8 cellular contexts compared by ENCODE assay signal in genomic region chr19:18097217-18097992, GRCh38. TPM values are rescaled to one million over a fixed set of nuclear protein-coding genes. Genes with fewer than 3 reads are reported as not detected.
DNase-seq lines count a peak whose midpoint lies in the region; TF ChIP-seq lines count a peak whose summit lies in the region.

Gene MAST3, plus strand, starts transcription at chr19:18097778. Its CDS starts 15 bp downstream, at chr19:18097793.

- H4K20me1 ChIP-seq in neural progenitor cell (ENCODE audit: low read depth): no peaks in the 10 kb centered on the region

- no peaks in the 10 kb centered on the region for H3K9me3 Mint-ChIP-seq in neural progenitor cell

- no peaks in the 10 kb centered on the region for H3K36me3 ChIP-seq in neural progenitor cell
- H3K36me3 ChIP-seq in stomach smooth muscle (ENCODE audit: control insufficient read depth in 2 of 2, insufficient read depth in 2 of 2, low read length in 2 of 2): no peaks in the 10 kb centered on the region

- H3K9ac ChIP-seq in neural progenitor cell (no peak within 1 kb of the TSS), stomach smooth muscle (ENCODE audit: low read length in 2 of 2) (peak within 1 kb of the TSS in 1 of 2 donors; percentile 29)

- H3K4me1 ChIP-seq in neural progenitor cell: peaks cover 13% of the 10 kb centered on the region
- peaks cover 16% of the 10 kb centered on the region for H3K4me1 ChIP-seq in stomach smooth muscle (ENCODE audit: control insufficient read depth, insufficient read depth, low read length)

- no peaks in the 10 kb centered on the region for H3K27me3 ChIP-seq in HL-60 (ENCODE audit: insufficient read depth, poor library complexity, severe bottlenecking)
- H3K27me3 ChIP-seq in neural progenitor cell: peaks cover 30% of the 10 kb centered on the region
- H3K27me3 ChIP-seq in stomach smooth muscle (ENCODE audit: control insufficient read depth in 1 of 2, insufficient read depth in 2 of 2, low read length in 2 of 2): peaks cover 22 to 30% of the 10 kb centered on the region in 2 donors

- no peak within 1 kb of the TSS for H3K27ac Mint-ChIP-seq in neural progenitor cell

- peaks cover 22% of the 10 kb centered on the region for H3K27me3 Mint-ChIP-seq in neural progenitor cell (ENCODE audit: insufficient read depth, low read depth)

- H3K27ac ChIP-seq in HL-60 (replicated peaks): 0 out of 2 replicates have a peak within 1 kb of the TSS, but pooled peaks have one; percentile 31
- no peak within 1 kb of the TSS for H3K27ac ChIP-seq in neural progenitor cell
- no peak within 1 kb of the TSS for H3K27ac ChIP-seq in stomach smooth muscle (ENCODE audit: low read length)

- no peaks in the 10 kb centered on the region for H3K36me3 Mint-ChIP-seq in neural progenitor cell

- peak within 1 kb of the TSS; percentile 80 for H3K4me3 Mint-ChIP-seq in neural progenitor cell

- H3K79me2 ChIP-seq in neural progenitor cell (ENCODE audit: low read depth): no peaks in the 10 kb centered on the region

- peaks cover 23% of the 10 kb centered on the region for H3K4me1 Mint-ChIP-seq in neural progenitor cell

- H2AFZ ChIP-seq in neural progenitor cell (replicated peaks): no peak within 1 kb of the TSS

- peak; percentile 86 for DNase-seq in Ammon's horn (ENCODE audit: low spot score)
- DNase-seq in GM19238 (ENCODE audit: insufficient read length, low spot score): peak; percentile 95
- peak; percentile 76 to 86 for DNase-seq in HL-60 (ENCODE audit: low read depth in 1 of 2, low spot score in 1 of 2)
- DNase-seq in SHP77 (lab: John Stamatoyannopoulos, UW): peak; percentile 54 to 86
- DNase-seq in activated effector memory CD4-positive, alpha-beta T cell treated with Interleukin-2 at 50 U/mL for 16 hours: peak; percentile 94
- peak; percentile 76 to 93 for DNase-seq in foreskin fibroblast
- peak; percentile 91 for DNase-seq in neural progenitor cell (ENCODE audit: low spot score)

- peak within 1 kb of the TSS; percentile 45 for H3K4me3 ChIP-seq in HL-60 (replicated peaks; ENCODE audit: insufficient read depth, low read length)
- peak within 1 kb of the TSS; percentile 42 to 60 for H3K4me3 ChIP-seq in foreskin fibroblast (ENCODE audit: low read depth in 1 of 2, low read length in 2 of 2)
- peak within 1 kb of the TSS; percentile 46 for H3K4me3 ChIP-seq in neural progenitor cell
- peak within 1 kb of the TSS; percentile 40 to 66 for H3K4me3 ChIP-seq in stomach smooth muscle (ENCODE audit: low read length in 2 of 2)

- TF ChIP-seq CTCF in HL-60 (IDR thresholded peaks at IDR 0.05; ENCODE audit: insufficient read depth, low read length): no peak
- TF ChIP-seq CTCF in foreskin fibroblast (IDR thresholded peaks at IDR 0.05; ENCODE audit: low read depth, low read length): no peak
- no peak for TF ChIP-seq CTCF in neural progenitor cell (IDR thresholded peaks at IDR 0.05)

- peak within 1 kb of the TSS; percentile 71 for H3K4me2 ChIP-seq in neural progenitor cell

- H3K9me3 ChIP-seq in neural progenitor cell (ENCODE audit: low read depth): no peaks in the 10 kb centered on the region
- H3K9me3 ChIP-seq in stomach smooth muscle (ENCODE audit: control insufficient read depth in 2 of 2, low read length in 2 of 2): no peaks in the 10 kb centered on the region

- peaks cover 38% of the 10 kb centered on the region for H3F3A ChIP-seq in neural progenitor cell (ENCODE audit: low read depth)

RNA-seq across cellular contexts. Expression of gene MAST3, which starts in this region (rescaled TPM):
- 2.1 and 5.1 TPM in 2 replicates for total RNA-seq in neural progenitor cell (ENCODE audit: low replicate concordance)
